In genomic region chr19:10752237-10752912, GRCh38 we compare ENCODE assay signal across 10 cellular contexts. TPM values are rescaled to one million over a fixed set of nuclear protein-coding genes. Genes with fewer than 3 reads are reported as not detected.
DNase-seq lines count a peak whose midpoint lies in the region; ATAC-seq and TF ChIP-seq lines count a peak whose summit lies in the region.
"Had no signal": no experiment of that assay in that cellular context is flagged by ENCODE, and none has a peak within 500 bp of the region (broad histone marks: within the 10 kb centered on the region; RNA-seq: fewer than 3 reads in every experiment).

No MANE protein-coding gene starts in this region.

- H3K4me1 Mint-ChIP-seq in activated CD4-positive, alpha-beta T cell treated with anti-CD3 and anti-CD28 coated beads for 36 hours, result peaks cover 92% of the 10 kb centered on the region
- peaks cover 92% of the 10 kb centered on the region for H3K4me1 Mint-ChIP-seq in dendritic cell treated with granulocyte-macrophage colony-stimulating factor and Interleukin-4, amounts not matched to agents 40 ng/mL and 50 ng/mL, for 4 days (ENCODE audit: low read depth)

- peaks cover 48% of the 10 kb centered on the region for H3K4me1 ChIP-seq in mesenchymal stem cell (ENCODE audit: control insufficient read depth, insufficient read depth, low read depth, low read length)

- H2BK120ac ChIP-seq in mesenchymal stem cell (ENCODE audit: low read depth, low read length), result no peak overlapping the region

- 97% methylated on average over 8 of the region's 8 CpGs for WGBS in mesenchymal stem cell

- no peaks in the 10 kb centered on the region for H3K9me3 ChIP-seq in mesenchymal stem cell (ENCODE audit: control insufficient read depth, low read length)

- H3K27me3 ChIP-seq in mesenchymal stem cell (ENCODE audit: control insufficient read depth in 1 of 2, insufficient read depth in 1 of 2, low read length in 2 of 2), result no peaks in the 10 kb centered on the region

- no peak overlapping the region for H2AK5ac ChIP-seq in mesenchymal stem cell (ENCODE audit: low read length, severe bottlenecking)

- no peak overlapping the region for H3K4me2 ChIP-seq in mesenchymal stem cell (ENCODE audit: low read length, poor library complexity, severe bottlenecking)

- peak overlapping the region; percentile 39 to 73 for H2BK12ac ChIP-seq in mesenchymal stem cell (ENCODE audit: low read length in 2 of 2)

- H3K14ac ChIP-seq in mesenchymal stem cell (ENCODE audit: low read length in 2 of 2), result peak overlapping the region in 1 of 2 experiments; percentile 76

- POLR2A ChIA-PET in activated CD4-positive, alpha-beta T cell treated with anti-CD3 and anti-CD28 coated beads for 36 hours (lab: Charles Lee), result interaction anchor here (1.4 kb wide), 1 partner anchor 33 kb away, joined by 3 read pairs; no protein-coding TSS in a partner anchor

- H3K27me3 Mint-ChIP-seq in activated CD4-positive, alpha-beta T cell treated with anti-CD3 and anti-CD28 coated beads for 36 hours, result no peaks in the 10 kb centered on the region
- H3K27me3 Mint-ChIP-seq in dendritic cell treated with granulocyte-macrophage colony-stimulating factor and Interleukin-4, amounts not matched to agents 40 ng/mL and 50 ng/mL, for 4 days, result no peaks in the 10 kb centered on the region

- H3K4me3 ChIP-seq in mesenchymal stem cell (ENCODE audit: insufficient read depth in 1 of 2, low read depth in 1 of 2, low read length in 2 of 2), result no peak overlapping the region
- H3K4me3 ChIP-seq in foreskin fibroblast (ENCODE audit: low read depth in 1 of 2, low read length in 2 of 2), result no peak overlapping the region

- H2BK5ac ChIP-seq in mesenchymal stem cell (ENCODE audit: low read depth, low read length, poor library complexity, severe bottlenecking), result no peak overlapping the region

- no peak for ATAC-seq in activated CD4-positive, alpha-beta T cell treated with anti-CD3 and anti-CD28 coated beads for 36 hours
- ATAC-seq in HG02970 (IDR thresholded peaks at IDR 0.05; ENCODE audit: low FRiP score, unreplicated experiment), result no peak

- CTCF ChIA-PET in activated CD4-positive, alpha-beta T cell treated with anti-CD3 and anti-CD28 coated beads for 36 hours (lab: Charles Lee), result interaction anchor here (0.7 to 1.1 kb wide), 3 partner anchors 27 to 102 kb away, joined by 3 read pairs; no protein-coding TSS in a partner anchor

- no peak overlapping the region for H4K8ac ChIP-seq in mesenchymal stem cell (ENCODE audit: low read length)

- no peak overlapping the region for H3K9ac ChIP-seq in mesenchymal stem cell (ENCODE audit: low read length)

- peak overlapping the region; percentile 84 for H3K27ac Mint-ChIP-seq in activated CD4-positive, alpha-beta T cell treated with anti-CD3 and anti-CD28 coated beads for 36 hours
- peak overlapping the region; percentile 84 for H3K27ac Mint-ChIP-seq in dendritic cell treated with granulocyte-macrophage colony-stimulating factor and Interleukin-4, amounts not matched to agents 40 ng/mL and 50 ng/mL, for 4 days

- H3K4me3 Mint-ChIP-seq in activated CD4-positive, alpha-beta T cell treated with anti-CD3 and anti-CD28 coated beads for 36 hours, result no peak overlapping the region
- no peak overlapping the region for H3K4me3 Mint-ChIP-seq in dendritic cell treated with granulocyte-macrophage colony-stimulating factor and Interleukin-4, amounts not matched to agents 40 ng/mL and 50 ng/mL, for 4 days

- DNase-seq in activated CD4-positive, alpha-beta T cell treated with anti-CD3 and anti-CD28 coated beads for 36 hours, result no peak
- no peak for DNase-seq in activated CD4-positive, alpha-beta T cell treated with anti-CD3 and anti-CD28 coated beads for 48 hours
- DNase-seq in mesenchymal stem cell, result no peak
- DNase-seq in substantia nigra (lab: John Stamatoyannopoulos, UW), result peak; percentile 25 to 96 (median 80)
- DNase-seq in activated CD8-positive, alpha-beta memory T cell treated with anti-CD3 and anti-CD28 coated beads, Interleukin-2, amount 50 U/mL, for 4 hours, result no peak
- DNase-seq in foreskin fibroblast, result no peak
- DNase-seq: NCI-H1417, OCI-M1 had no signal

- peak overlapping the region in 1 of 2 experiments; percentile 87 for H3K18ac ChIP-seq in mesenchymal stem cell (ENCODE audit: low read depth in 1 of 2, low read length in 2 of 2)

- intact Hi-C loops in activated CD4-positive, alpha-beta T cell treated with anti-CD3 and anti-CD28 coated beads for 36 hours (cut with DNase I, micrococcal nuclease), result no loop called here
- intact Hi-C loops in dendritic cell treated with granulocyte-macrophage colony-stimulating factor and Interleukin-4, amounts not matched to agents 40 ng/mL and 50 ng/mL, for 4 days (cut with micrococcal nuclease), result loop anchor here (5.0 kb wide), 1 partner anchor 35 kb away; the partner anchor contains the start of gene DNM2

- peak overlapping the region in 1 of 2 experiments; percentile 49 for H3K23ac ChIP-seq in mesenchymal stem cell (ENCODE audit: low read length in 2 of 2)

- H3K36me3 ChIP-seq in mesenchymal stem cell (ENCODE audit: control insufficient read depth in 1 of 2, insufficient read depth in 2 of 2, low read depth in 1 of 2, low read length in 2 of 2), result peaks cover 0 to 25% of the 10 kb centered on the region in 2 experiments

- no peaks in the 10 kb centered on the region for H3K9me3 Mint-ChIP-seq in activated CD4-positive, alpha-beta T cell treated with anti-CD3 and anti-CD28 coated beads for 36 hours (ENCODE audit: low read depth)
- no peaks in the 10 kb centered on the region for H3K9me3 Mint-ChIP-seq in dendritic cell treated with granulocyte-macrophage colony-stimulating factor and Interleukin-4, amounts not matched to agents 40 ng/mL and 50 ng/mL, for 4 days

- TF ChIP-seq CTCF in foreskin fibroblast (IDR thresholded peaks at IDR 0.05; ENCODE audit: low read depth, low read length), result no peak

- H3K4ac ChIP-seq in mesenchymal stem cell (ENCODE audit: low read depth in 1 of 2, low read length in 2 of 2), result peak overlapping the region in 1 of 2 experiments; percentile 17

- peaks cover 40% of the 10 kb centered on the region for H3K79me1 ChIP-seq in mesenchymal stem cell (replicated peaks; ENCODE audit: low read length, poor library complexity, severe bottlenecking)

- peaks cover 7% of the 10 kb centered on the region for H3K36me3 Mint-ChIP-seq in activated CD4-positive, alpha-beta T cell treated with anti-CD3 and anti-CD28 coated beads for 36 hours (ENCODE audit: low read depth)
- H3K36me3 Mint-ChIP-seq in dendritic cell treated with granulocyte-macrophage colony-stimulating factor and Interleukin-4, amounts not matched to agents 40 ng/mL and 50 ng/mL, for 4 days (ENCODE audit: low read depth), result peaks cover 26% of the 10 kb centered on the region

- H4K91ac ChIP-seq in mesenchymal stem cell (ENCODE audit: low read length), result peak overlapping the region; percentile 49

- H2BK15ac ChIP-seq in mesenchymal stem cell (ENCODE audit: low read depth, poor library complexity, severe bottlenecking), result peak overlapping the region; percentile 23

- H2AFZ ChIP-seq in mesenchymal stem cell (ENCODE audit: low read depth, low read length), result no peak overlapping the region

- H3K27ac ChIP-seq in mesenchymal stem cell (ENCODE audit: low read length, poor library complexity, severe bottlenecking) (no peak overlapping the region), substantia nigra (ENCODE audit: low read depth, low read length, poor library complexity, severe bottlenecking) (peak overlapping the region; percentile 100)

RNA-seq across cellular contexts. Expression of gene DNM2, which starts 34.5 kb away (rescaled TPM):
- 100 to 1,000 TPM; 167 to 185 TPM for total RNA-seq in activated CD4-positive, alpha-beta T cell treated with anti-CD3 and anti-CD28 coated beads for 36 hours
- 71.1 TPM for polyA plus RNA-seq in mesenchymal stem cell (2013, experiment 1 of 2)
- 70.3 TPM for polyA plus RNA-seq in mesenchymal stem cell (2013, experiment 2 of 2)

RNA-seq across cellular contexts. Expression of gene QTRT1, which starts 51.1 kb away (rescaled TPM):
- 10 to 100 TPM; 51.5 to 52.8 TPM for total RNA-seq in activated CD4-positive, alpha-beta T cell treated with anti-CD3 and anti-CD28 coated beads for 36 hours
- 15.1 TPM for polyA plus RNA-seq in mesenchymal stem cell (2013, experiment 1 of 2)
- 14.3 TPM for polyA plus RNA-seq in mesenchymal stem cell (2013, experiment 2 of 2)

Comparison
In these comparisons a context has a peak if more than half of its experiments do, and no peak if none do; other contexts are left out.
1. DNase-seq: peak in substantia nigra (49 of 49); none in activated CD4-positive, alpha-beta T cell treated with anti-CD3 and anti-CD28 coated beads for 36 hours (single experiment), activated CD4-positive, alpha-beta T cell treated with anti-CD3 and anti-CD28 coated beads for 48 hours (single experiment), mesenchymal stem cell (single experiment), activated CD8-positive, alpha-beta memory T cell treated with anti-CD3 and anti-CD28 coated beads, Interleukin-2, amount 50 U/mL, for 4 hours (single experiment) and foreskin fibroblast (0 of 2).